In the genomic region with DNA sequence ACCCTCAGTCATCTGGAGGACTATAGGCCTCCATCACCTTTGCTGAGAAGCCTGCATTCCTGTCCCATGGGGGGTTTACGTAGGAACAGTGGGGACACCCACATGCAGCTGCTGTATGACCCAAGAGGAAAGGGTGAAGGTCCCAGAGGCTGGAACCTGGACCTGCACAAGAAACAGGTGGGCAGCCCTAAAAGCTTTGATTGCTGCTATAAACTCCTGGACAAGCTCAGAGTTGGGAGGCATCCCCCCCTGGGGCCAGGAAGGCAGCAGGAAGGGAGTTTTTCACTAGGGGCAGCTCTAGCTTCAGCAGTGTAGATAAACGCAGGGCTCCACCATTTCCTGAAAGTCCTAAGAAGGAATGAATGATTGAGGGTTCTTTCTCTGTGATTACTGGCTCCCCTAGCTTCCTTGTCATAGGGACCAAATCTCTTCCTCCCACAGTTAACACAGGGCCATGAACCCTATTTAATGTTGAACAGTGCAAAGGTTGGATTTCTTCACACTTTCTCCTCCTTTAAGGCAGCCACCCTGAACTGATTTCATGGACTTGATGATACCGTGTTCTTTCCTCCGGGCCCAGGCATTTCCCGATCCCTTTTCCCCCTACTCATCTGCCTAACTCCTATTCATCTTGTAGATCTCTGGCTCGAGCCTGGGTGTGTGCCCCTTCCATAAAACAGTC, we compare ENCODE assay signal across 15 cellular contexts.
"Had no signal": no experiment of that assay in that cellular context is flagged by ENCODE, and none has a peak within 500 bp of the region (broad histone marks: within the 10 kb centered on the region; RNA-seq: fewer than 3 reads in every experiment).

No MANE protein-coding gene starts in this region.

- H3K4me1 ChIP-seq: right atrium auricular region, SJSA1, tibial nerve had no signal

- H3K36me3 Mint-ChIP-seq: stimulated activated effector memory CD8-positive, alpha-beta T cell treated with anti-CD3 and anti-CD28 coated beads, Interleukin-12 subunit alpha, Interleukin-12 subunit beta, amount 100 ng/mL, for 72 hours had no signal

- H3K9me3 ChIP-seq: right atrium auricular region, SJSA1, tibial nerve had no signal

- H3K4me3 Mint-ChIP-seq: activated CD4-positive, alpha-beta T cell treated with anti-CD3 and anti-CD28 coated beads, Interleukin-2, amount 10 ng/mL, durations not matched to agents 7 days and 5 days; activated naive CD4-positive, alpha-beta T cell treated with anti-CD3 and anti-CD28 coated beads for 36 hours; brain; central memory CD8-positive, alpha-beta T cell; naive B cell; stimulated activated effector memory CD8-positive, alpha-beta T cell treated with anti-CD3 and anti-CD28 coated beads, Interleukin-12 subunit alpha, Interleukin-12 subunit beta, amount 100 ng/mL, for 72 hours had no signal

- H3K36me3 ChIP-seq: right atrium auricular region, SJSA1, tibial nerve had no signal

- H3K4me3 ChIP-seq: right atrium auricular region, SJSA1, smooth muscle cell, tibial nerve had no signal

- H3K9me3 Mint-ChIP-seq: central memory CD8-positive, alpha-beta T cell; stimulated activated effector memory CD8-positive, alpha-beta T cell treated with anti-CD3 and anti-CD28 coated beads, Interleukin-12 subunit alpha, Interleukin-12 subunit beta, amount 100 ng/mL, for 72 hours had no signal

- H3K27me3 ChIP-seq: right atrium auricular region, SJSA1, tibial nerve had no signal

- H3K27ac Mint-ChIP-seq: activated CD4-positive, alpha-beta T cell treated with anti-CD3 and anti-CD28 coated beads, Interleukin-2, amount 10 ng/mL, durations not matched to agents 7 days and 5 days; activated naive CD4-positive, alpha-beta T cell treated with anti-CD3 and anti-CD28 coated beads for 36 hours; stimulated activated effector memory CD8-positive, alpha-beta T cell treated with anti-CD3 and anti-CD28 coated beads, Interleukin-12 subunit alpha, Interleukin-12 subunit beta, amount 100 ng/mL, for 72 hours had no signal

- DNase-seq: activated CD4-positive, alpha-beta T cell treated with anti-CD3 and anti-CD28 coated beads, Interleukin-2, amount 10 ng/mL, durations not matched to agents 7 days and 5 days; activated CD8-positive, alpha-beta memory T cell treated with anti-CD3 and anti-CD28 coated beads for 24 hours; activated naive CD4-positive, alpha-beta T cell treated with anti-CD3 and anti-CD28 coated beads for 36 hours; erythroblast; hippocampal formation; mesendoderm; naive B cell; T1000 had no signal

- H3K27ac ChIP-seq: right atrium auricular region, SJSA1, tibial nerve had no signal

- H3K4me1 Mint-ChIP-seq: brain; central memory CD8-positive, alpha-beta T cell; stimulated activated effector memory CD8-positive, alpha-beta T cell treated with anti-CD3 and anti-CD28 coated beads, Interleukin-12 subunit alpha, Interleukin-12 subunit beta, amount 100 ng/mL, for 72 hours had no signal
